ENCODE assay signal across 7 cellular contexts in genomic region chr2:64989982-64990614, GRCh38. TPM values are rescaled to one million over a fixed set of nuclear protein-coding genes. Genes with fewer than 3 reads are reported as not detected.
DNase-seq lines count a peak whose midpoint lies in the region; ATAC-seq, FAIRE-seq and TF ChIP-seq lines count a peak whose summit lies in the region.

No MANE protein-coding gene starts in this region.

- H3K27ac Mint-ChIP-seq in WTC11 = no peak overlapping the region

- peak overlapping the region; percentile 95 for H3K9ac ChIP-seq in DND-41 (ENCODE audit: low read depth, low read length)

- H3K36me3 ChIP-seq in DND-41 (ENCODE audit: insufficient read depth, low read length) (peaks cover 43% of the 10 kb centered on the region), small intestine (ENCODE audit: control insufficient read depth in 2 of 2, insufficient read depth in 2 of 2, low read length in 2 of 2) (no peaks in the 10 kb centered on the region)

- FAIRE-seq in small intestine (lab: Jason Lieb, UNC) = no peak

- H3K4me2 ChIP-seq in DND-41 (ENCODE audit: insufficient read depth, low read length) = peak overlapping the region; percentile 83

- POLR2A ChIA-PET in WTC11 (lab: Charles Lee) = interaction anchor here (0.5 to 0.8 kb wide), 3 partner anchors 11 to 66 kb away, joined by 3 to 6 read pairs (median 3); partner anchors contain the start of gene CEP68

- peak overlapping the region; percentile 70 for H3K4me3 Mint-ChIP-seq in WTC11

- H3K27me3 Mint-ChIP-seq in WTC11 (ENCODE audit: low read depth) = peaks cover 63% of the 10 kb centered on the region

- H3K27me3 ChIP-seq in DND-41 (ENCODE audit: insufficient read depth, low read length, poor library complexity) (no peaks in the 10 kb centered on the region), right cardiac atrium (ENCODE audit: control insufficient read depth, insufficient read depth) (no peaks in the 10 kb centered on the region), small intestine (ENCODE audit: control insufficient read depth in 2 of 2, insufficient read depth in 2 of 2, low read length in 2 of 2) (no peaks in the 10 kb centered on the region)

- H3K4me1 ChIP-seq in DND-41 (ENCODE audit: insufficient read depth, low read length) (peaks cover 73% of the 10 kb centered on the region), right cardiac atrium (ENCODE audit: control insufficient read depth, insufficient read depth, low read length) (no peaks in the 10 kb centered on the region), small intestine (ENCODE audit: control insufficient read depth in 2 of 2, insufficient read depth in 1 of 2, low read depth in 1 of 2, low read length in 1 of 2) (peaks cover 3 to 14% of the 10 kb centered on the region in 2 donors)

- intact Hi-C loops in right cardiac atrium (cut with DNase I) = no loop called here

- H3K9me3 ChIP-seq in DND-41 (ENCODE audit: insufficient read depth, low read length, severe bottlenecking) (no peaks in the 10 kb centered on the region), right cardiac atrium (ENCODE audit: control insufficient read depth, low read length) (no peaks in the 10 kb centered on the region), small intestine (ENCODE audit: control insufficient read depth, low read depth) (no peaks in the 10 kb centered on the region)

- peak overlapping the region; percentile 94 for H3K27ac ChIP-seq in DND-41 (ENCODE audit: low read length)
- H3K27ac ChIP-seq in right cardiac atrium (ENCODE audit: low read length) = no peak overlapping the region
- peak overlapping the region in 1 of 2 donors; percentile 81 for H3K27ac ChIP-seq in small intestine (ENCODE audit: low read depth in 1 of 2, low read length in 1 of 2)

- CTCF ChIA-PET in WTC11 (lab: Charles Lee) = interaction anchor here (0.6 to 1.8 kb wide), 5 partner anchors 11 to 72 kb away, joined by 3 to 7 read pairs (median 3); no protein-coding TSS in a partner anchor

- TF ChIP-seq CTCF in DND-41 (IDR thresholded peaks at IDR 0.05; ENCODE audit: borderline replicate concordance, extremely low read depth, low read length, poor library complexity, severe bottlenecking) (peak; percentile 16), HFF-Myc (IDR thresholded peaks at IDR 0.05; ENCODE audit: low read depth, low read length, missing control alignments) (no peak), WTC11 (IDR thresholded peaks at IDR 0.05) (no peak)

- ATAC-seq in DND-41 (ENCODE audit: insufficient read depth, low read depth) = peak; percentile 12; the same call in 2 of the 3 replicates
- peak; percentile 10 for ATAC-seq in WTC11
- no peak for ATAC-seq in right cardiac atrium
- ATAC-seq in GM19463 (IDR thresholded peaks at IDR 0.05; ENCODE audit: unreplicated experiment) = no peak
- no peak for ATAC-seq in GM18870 (IDR thresholded peaks at IDR 0.05; ENCODE audit: unreplicated experiment)

- peaks cover 56% of the 10 kb centered on the region for H4K20me1 ChIP-seq in DND-41 (ENCODE audit: insufficient read depth, low read length)

- H3K4me3 ChIP-seq in DND-41 (ENCODE audit: low read depth in 1 of 2, low read length in 2 of 2) (peak overlapping the region; percentile 63 to 82), HFF-Myc (replicated peaks; ENCODE audit: low read depth, low read length) (peak overlapping the region; percentile 66), right cardiac atrium (ENCODE audit: low read length) (peak overlapping the region; percentile 61), small intestine (ENCODE audit: low read depth in 1 of 2, low read length in 2 of 2) (peak overlapping the region; percentile 65 to 69)

- DNase-seq in DND-41 = peak; percentile 71
- DNase-seq in HFF-Myc (ENCODE audit: extremely low read depth, low read depth) = no peak
- peak; percentile 26 for DNase-seq in WTC11 (ENCODE audit: low spot score)
- peak in 2 of 3 donors; percentile 25 to 40 for DNase-seq in right cardiac atrium
- no peak for DNase-seq in small intestine

- peaks cover 67% of the 10 kb centered on the region for H3K79me2 ChIP-seq in DND-41 (ENCODE audit: insufficient read depth, low read length)

- WGBS in right cardiac atrium = 28% methylated on average over 35 of the region's 35 CpGs
- WGBS in small intestine, 3 donors = 4 to 19% (median 5%) methylated on average over 28 to 35 of the region's 35 CpGs

- peaks cover 19% of the 10 kb centered on the region for H3K4me1 Mint-ChIP-seq in WTC11

- H2AFZ ChIP-seq in DND-41 (ENCODE audit: low read depth, low read length) = peak overlapping the region; percentile 50; the same call in 1 of the 2 replicates

- no peaks in the 10 kb centered on the region for H3K9me3 Mint-ChIP-seq in WTC11

- no peaks in the 10 kb centered on the region for H3K36me3 Mint-ChIP-seq in WTC11

TF ChIP-seq in WTC11, 78 proteins besides CTCF, POLR2A, EP300 and RAD21 (continues in another document):
- TF ChIP-seq CDX4 (CRISPR knock-in tag; IDR thresholded peaks at IDR 0.05; ENCODE audit: borderline replicate concordance) (no peak), NR2C2 (CRISPR knock-in tag; IDR thresholded peaks at IDR 0.05) (no peak), SOX15 (CRISPR knock-in tag; IDR thresholded peaks at IDR 0.05) (no peak), ESRRA (CRISPR knock-in tag; IDR thresholded peaks at IDR 0.05; ENCODE audit: borderline replicate concordance) (no peak), GABPB1 (CRISPR knock-in tag; IDR thresholded peaks at IDR 0.05) (no peak), IRF2 (CRISPR knock-in tag; IDR thresholded peaks at IDR 0.05; ENCODE audit: borderline replicate concordance, low read depth) (no peak), NR1H2 (CRISPR knock-in tag; IDR thresholded peaks at IDR 0.05) (no peak), NFYB (CRISPR knock-in tag; conservative IDR thresholded peaks at IDR 0.05; ENCODE audit: low read depth) (no peak), MXD4 (CRISPR knock-in tag; IDR thresholded peaks at IDR 0.05; ENCODE audit: borderline replicate concordance) (no peak), FOXJ3 (CRISPR knock-in tag; IDR thresholded peaks at IDR 0.05; ENCODE audit: borderline replicate concordance) (no peak), EMX1 (CRISPR knock-in tag; IDR thresholded peaks at IDR 0.05) (no peak), NFE2L1 (CRISPR knock-in tag; IDR thresholded peaks at IDR 0.05) (0 out of 2 replicates have a peak, but pooled peaks have one; percentile 5)
- TF ChIP-seq, protein P1, sequence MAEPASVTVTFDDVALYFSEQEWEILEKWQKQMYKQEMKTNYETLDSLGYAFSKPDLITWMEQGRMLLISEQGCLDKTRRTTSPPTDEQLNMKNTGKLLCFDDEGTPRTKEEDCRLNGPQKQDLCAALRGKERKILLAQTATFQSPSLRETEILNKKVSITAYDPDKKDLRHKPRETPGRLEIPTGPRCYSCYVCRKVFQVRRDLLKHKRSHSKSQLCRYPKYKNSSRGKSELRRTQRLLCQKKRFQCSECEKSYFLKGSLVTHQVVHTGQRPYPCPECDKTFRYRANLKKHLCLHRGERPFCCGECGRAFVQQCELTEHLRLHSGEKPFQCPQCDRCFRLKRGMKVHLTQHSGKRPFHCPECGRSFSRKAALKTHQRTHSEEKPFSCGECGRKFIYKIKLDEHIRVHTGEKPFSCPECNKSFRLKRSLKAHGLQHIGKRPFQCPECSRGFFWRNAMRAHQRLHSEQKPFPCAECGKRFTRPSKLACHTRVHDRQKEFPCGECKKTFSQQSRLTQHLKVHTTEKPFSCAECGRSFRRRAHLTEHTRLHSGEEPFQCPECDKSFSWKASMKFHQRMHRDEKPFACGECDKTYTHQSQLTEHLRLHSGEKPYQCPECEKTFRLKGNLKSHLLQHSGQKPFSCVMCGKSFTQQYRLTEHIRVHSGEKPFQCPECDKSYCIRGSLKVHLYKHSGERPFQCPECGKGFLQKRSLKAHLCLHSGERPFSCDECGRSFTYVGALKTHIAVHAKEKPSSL (CRISPR knock-in tag; conservative IDR thresholded peaks at IDR 0.05) = no peak
- TF ChIP-seq, protein P2, sequence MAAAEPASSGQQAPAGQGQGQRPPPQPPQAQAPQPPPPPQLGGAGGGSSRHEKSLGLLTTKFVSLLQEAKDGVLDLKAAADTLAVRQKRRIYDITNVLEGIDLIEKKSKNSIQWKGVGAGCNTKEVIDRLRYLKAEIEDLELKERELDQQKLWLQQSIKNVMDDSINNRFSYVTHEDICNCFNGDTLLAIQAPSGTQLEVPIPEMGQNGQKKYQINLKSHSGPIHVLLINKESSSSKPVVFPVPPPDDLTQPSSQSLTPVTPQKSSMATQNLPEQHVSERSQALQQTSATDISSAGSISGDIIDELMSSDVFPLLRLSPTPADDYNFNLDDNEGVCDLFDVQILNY (CRISPR knock-in tag; IDR thresholded peaks at IDR 0.05) = no peak
- TF ChIP-seq, protein P3, sequence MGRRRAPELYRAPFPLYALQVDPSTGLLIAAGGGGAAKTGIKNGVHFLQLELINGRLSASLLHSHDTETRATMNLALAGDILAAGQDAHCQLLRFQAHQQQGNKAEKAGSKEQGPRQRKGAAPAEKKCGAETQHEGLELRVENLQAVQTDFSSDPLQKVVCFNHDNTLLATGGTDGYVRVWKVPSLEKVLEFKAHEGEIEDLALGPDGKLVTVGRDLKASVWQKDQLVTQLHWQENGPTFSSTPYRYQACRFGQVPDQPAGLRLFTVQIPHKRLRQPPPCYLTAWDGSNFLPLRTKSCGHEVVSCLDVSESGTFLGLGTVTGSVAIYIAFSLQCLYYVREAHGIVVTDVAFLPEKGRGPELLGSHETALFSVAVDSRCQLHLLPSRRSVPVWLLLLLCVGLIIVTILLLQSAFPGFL (CRISPR knock-in tag; IDR thresholded peaks at IDR 0.05; ENCODE audit: borderline replicate concordance) = no peak
- TF ChIP-seq, protein P4, sequence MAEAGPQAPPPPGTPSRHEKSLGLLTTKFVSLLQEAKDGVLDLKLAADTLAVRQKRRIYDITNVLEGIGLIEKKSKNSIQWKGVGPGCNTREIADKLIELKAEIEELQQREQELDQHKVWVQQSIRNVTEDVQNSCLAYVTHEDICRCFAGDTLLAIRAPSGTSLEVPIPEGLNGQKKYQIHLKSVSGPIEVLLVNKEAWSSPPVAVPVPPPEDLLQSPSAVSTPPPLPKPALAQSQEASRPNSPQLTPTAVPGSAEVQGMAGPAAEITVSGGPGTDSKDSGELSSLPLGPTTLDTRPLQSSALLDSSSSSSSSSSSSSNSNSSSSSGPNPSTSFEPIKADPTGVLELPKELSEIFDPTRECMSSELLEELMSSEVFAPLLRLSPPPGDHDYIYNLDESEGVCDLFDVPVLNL (CRISPR knock-in tag; IDR thresholded peaks at IDR 0.05; ENCODE audit: borderline replicate concordance, low read depth) = 0 out of 2 replicates have a peak, but pooled peaks have one; percentile 10

RNA-seq across cellular contexts. Expression of gene SLC1A4, which starts 0.9 kb away (rescaled TPM):
- total RNA-seq in WTC11 (2021) = 0.73 to 1.6 TPM (median 0.80 TPM) in 3 replicates
- total RNA-seq in right cardiac atrium = 1 to 10 TPM; 3.6 to 5.6 (median 4.3) TPM
- polyA plus RNA-seq in right cardiac atrium = 1.2 TPM
- 10 to 100 TPM in 1 of 3 donors, 1 to 10 TPM in 1, under 1 TPM in 1; 0.67 to 18.7 (median 2.2) TPM for polyA plus RNA-seq in small intestine

Comparison
In these comparisons a context has a peak if more than half of its experiments do, and no peak if none do; other contexts are left out.
1. ATAC-seq: peak in DND-41 (single experiment) and WTC11 (single experiment); none in right cardiac atrium (0 of 2), GM19463 (single experiment) and GM18870 (single experiment).
2. DNase-seq: peak in DND-41 (single experiment), WTC11 (single experiment) and right cardiac atrium (2 of 3); none in HFF-Myc (single experiment) and small intestine (single experiment).
3. Peak in every context shown above with its lines, with median percentiles within 50 percentile points of each other: H3K4me3 ChIP-seq.